In genomic region chr7:48718731-48719387, GRCh38 we compare ENCODE assay signal across 23 cellular contexts.
A peak's percentile ranks its signal among the peaks of the same experiment; 100 is the strongest.
DNase-seq lines count a peak whose midpoint lies in the region; ATAC-seq, FAIRE-seq and TF ChIP-seq lines count a peak whose summit lies in the region.
"Had no signal": no experiment of that assay in that cellular context is flagged by ENCODE, and none has a peak within 500 bp of the region (broad histone marks: within the 10 kb centered on the region; RNA-seq: fewer than 3 reads in every experiment).

No MANE protein-coding gene starts in this region.

- H2BK15ac ChIP-seq in H1 (ENCODE audit: low read length), result no peak overlapping the region

- no peak overlapping the region for H3K4ac ChIP-seq in H1 (replicated peaks; ENCODE audit: insufficient read length, low read depth, low read length)

- peak overlapping the region; percentile 53; the same call in 1 of the 2 replicates for H2AFZ ChIP-seq in H1 (ENCODE audit: low read length)

- H3K4me3 Mint-ChIP-seq in MCF 10A (ENCODE audit: unreplicated experiment), result no peak overlapping the region
- no peak overlapping the region for H3K4me3 Mint-ChIP-seq in T-cell
- H3K4me3 Mint-ChIP-seq in nephron progenitor cell, result no peak overlapping the region
- H3K4me3 Mint-ChIP-seq: CD4-positive, CD25-positive, alpha-beta regulatory T cell; stimulated activated memory B cell treated with anti-CD40 and anti-IgM and Interleukin-4, amounts not matched to agents 10 μg/mL and 1 μg/mL and 100 μg/mL, for 72 hours had no signal

- H3K27ac Mint-ChIP-seq in MCF 10A (ENCODE audit: low read depth, unreplicated experiment), result no peak overlapping the region
- H3K27ac Mint-ChIP-seq in T-cell, result no peak overlapping the region
- no peak overlapping the region for H3K27ac Mint-ChIP-seq in nephron progenitor cell
- H3K27ac Mint-ChIP-seq: CD4-positive, CD25-positive, alpha-beta regulatory T cell; stimulated activated memory B cell treated with anti-CD40 and anti-IgM and Interleukin-4, amounts not matched to agents 10 μg/mL and 1 μg/mL and 100 μg/mL, for 72 hours had no signal

- no peak overlapping the region for H2BK20ac ChIP-seq in H1 (ENCODE audit: low read length)

- H3K27me3 Mint-ChIP-seq in MCF 10A (ENCODE audit: insufficient read depth, unreplicated experiment) (peaks cover 36% of the 10 kb centered on the region), T-cell (no peaks in the 10 kb centered on the region), nephron progenitor cell (ENCODE audit: low read depth, poor library complexity) (peaks cover 3% of the 10 kb centered on the region)
- H3K27me3 Mint-ChIP-seq: CD4-positive, CD25-positive, alpha-beta regulatory T cell; stimulated activated memory B cell treated with anti-CD40 and anti-IgM and Interleukin-4, amounts not matched to agents 10 μg/mL and 1 μg/mL and 100 μg/mL, for 72 hours had no signal

- H3K9ac ChIP-seq in H1 (replicated peaks in 1 of 4; ENCODE audit: extremely low read depth in 1 of 4, low read depth in 3 of 4, low read length in 3 of 4), result no peak overlapping the region

- H3K36me3 Mint-ChIP-seq in MCF 10A (ENCODE audit: insufficient read depth, unreplicated experiment) (no peaks in the 10 kb centered on the region), T-cell (no peaks in the 10 kb centered on the region), nephron progenitor cell (ENCODE audit: low read depth) (no peaks in the 10 kb centered on the region)
- H3K36me3 Mint-ChIP-seq: CD4-positive, CD25-positive, alpha-beta regulatory T cell; stimulated activated memory B cell treated with anti-CD40 and anti-IgM and Interleukin-4, amounts not matched to agents 10 μg/mL and 1 μg/mL and 100 μg/mL, for 72 hours had no signal

- H3K9me3 Mint-ChIP-seq in MCF 10A (ENCODE audit: unreplicated experiment) (no peaks in the 10 kb centered on the region), T-cell (peaks cover 0 to 5% (median 0%) of the 10 kb centered on the region in 3 donors), nephron progenitor cell (no peaks in the 10 kb centered on the region)

- H3K4me1 ChIP-seq in breast epithelium (no peaks in the 10 kb centered on the region), H1 (replicated peaks in 1 of 4; ENCODE audit: control insufficient read depth in 3 of 4, insufficient read depth in 4 of 4, low read length in 3 of 4) (peaks cover 0 to 7% (median 0%) of the 10 kb centered on the region in 4 experiments; a peak in 1 of 7 replicates)
- H3K4me1 ChIP-seq: left lung, thyroid gland had no signal

- no peaks in the 10 kb centered on the region for H3K79me1 ChIP-seq in H1 (ENCODE audit: low read depth, low read length)

- no peak for TF ChIP-seq EP300 in H1 (IDR thresholded peaks at IDR 0.05; ENCODE audit: borderline replicate concordance in 1 of 2, low read depth in 2 of 2, low read length in 2 of 2)

- H3K79me2 ChIP-seq in H1 (ENCODE audit: control insufficient read depth in 1 of 2, insufficient read depth in 2 of 2, low read length in 2 of 2), result no peaks in the 10 kb centered on the region

- no peaks in the 10 kb centered on the region for H3K23me2 ChIP-seq in H1 (ENCODE audit: low read depth, low read length)

- H4K8ac ChIP-seq in H1 (ENCODE audit: extremely low read depth, insufficient read depth, low read length), result no peak overlapping the region

- no peak overlapping the region for H4K5ac ChIP-seq in H1 (ENCODE audit: insufficient read length, low read depth, low read length)

- no peak overlapping the region for H3K4me2 ChIP-seq in H1 (ENCODE audit: insufficient read depth in 1 of 2, low read depth in 2 of 2, low read length in 2 of 2)

- no peak for TF ChIP-seq CTCF in MCF 10A (IDR thresholded peaks at IDR 0.05; ENCODE audit: unreplicated experiment)
- TF ChIP-seq CTCF in breast epithelium (IDR thresholded peaks at IDR 0.05), result no peak
- TF ChIP-seq CTCF in H1 (IDR thresholded peaks at IDR 0.05; ENCODE audit: control extremely low read depth in 1 of 3, insufficient read depth in 1 of 3, low read depth in 1 of 3, low read length in 3 of 3), result no peak
- no peak for TF ChIP-seq CTCF in nephron progenitor cell (IDR thresholded peaks at IDR 0.05)

- POLR2A ChIA-PET in MCF 10A (lab: Yijun Ruan, JAX), result no interaction called here
- POLR2A ChIA-PET in H1 (lab: Charles Lee; ENCODE audit: partially characterized antibody), result no interaction called here
- POLR2A ChIA-PET in T-cell (lab: Charles Lee), result no interaction called here

- H4K91ac ChIP-seq in H1 (replicated peaks; ENCODE audit: insufficient read length, low read length), result no peak overlapping the region

- H3K27me3 ChIP-seq in breast epithelium (no peaks in the 10 kb centered on the region), H1 (replicated peaks in 1 of 4; ENCODE audit: control insufficient read depth in 3 of 4, extremely low read depth in 1 of 4, insufficient read depth in 3 of 4, low read length in 3 of 4) (no peaks in the 10 kb centered on the region)
- H3K27me3 ChIP-seq: left lung, thyroid gland had no signal

- ATAC-seq in T-cell (replicated peaks in 1 of 4) (no peak), HG03460 (IDR thresholded peaks at IDR 0.05; ENCODE audit: unreplicated experiment) (no peak)
- ATAC-seq: HepG2; left lung; right cardiac atrium; stimulated activated memory B cell treated with anti-CD40 and anti-IgM and Interleukin-4, amounts not matched to agents 10 μg/mL and 1 μg/mL and 100 μg/mL, for 72 hours had no signal

- H2BK120ac ChIP-seq in H1 (replicated peaks; ENCODE audit: low read depth, low read length), result no peak overlapping the region

- intact Hi-C loops in MCF 10A (cut with micrococcal nuclease), result no loop called here
- intact Hi-C loops in breast epithelium (cut with DNase I; ENCODE audit: low total_unique reads), result no loop called here

- no peak overlapping the region for H2BK12ac ChIP-seq in H1 (ENCODE audit: low read depth, low read length)

- no peak for FAIRE-seq in H1 (lab: Jason Lieb, UNC)
- FAIRE-seq: HepG2 had no signal

- CTCF ChIA-PET in MCF 10A (lab: Yijun Ruan, JAX), result interaction anchor here (0.6 kb wide), 1 partner anchor 118 kb away, joined by 4 read pairs; no protein-coding TSS in a partner anchor
- CTCF ChIA-PET in H1 (lab: Charles Lee; ENCODE audit: partially characterized antibody), result no interaction called here
- CTCF ChIA-PET in T-cell (lab: Charles Lee), result no interaction called here

- H3K56ac ChIP-seq in H1 (replicated peaks; ENCODE audit: insufficient read length, low read depth, low read length), result no peak overlapping the region

- H3K27ac ChIP-seq in breast epithelium, result no peak overlapping the region
- H3K27ac ChIP-seq in H1 (ENCODE audit: low read depth, low read length), result no peak overlapping the region
- H3K27ac ChIP-seq: left lung, thyroid gland had no signal

- no peak overlapping the region for H3K14ac ChIP-seq in H1 (ENCODE audit: insufficient read length)

- H3K36me3 ChIP-seq in breast epithelium, result no peaks in the 10 kb centered on the region
- H3K36me3 ChIP-seq in H1 (ENCODE audit: control insufficient read depth in 2 of 4, insufficient read depth in 4 of 4, low read length in 3 of 4), result no peaks in the 10 kb centered on the region
- H3K36me3 ChIP-seq: left lung, thyroid gland had no signal

- H3K4me3 ChIP-seq in breast epithelium (no peak overlapping the region), H1 (ENCODE audit: extremely low read depth in 1 of 4, insufficient read depth in 2 of 4, low read depth in 3 of 4, low read length in 4 of 4) (no peak overlapping the region)
- H3K4me3 ChIP-seq: left lung, thyroid gland had no signal

- H4K20me1 ChIP-seq in H1 (replicated peaks in 1 of 2; ENCODE audit: control insufficient read depth in 1 of 2, insufficient read depth in 2 of 2, low read length in 2 of 2), result no peaks in the 10 kb centered on the region

- DNase-seq in MCF 10A (ENCODE audit: unreplicated experiment) (peak; percentile 44), breast epithelium (ENCODE audit: low spot score in 2 of 2) (no peak), NCI-H69 (lab: John Stamatoyannopoulos, UW) (peak; percentile 57), H1 (ENCODE audit: low read depth in 1 of 2, low spot score in 2 of 2) (no peak), T-cell (no peak), nephron progenitor cell (no peak)
- no peak for DNase-seq in stimulated activated CD4-positive, alpha-beta T cell treated with anti-CD3 and anti-CD28 coated beads, Interleukin-1b, Interleukin-23, amount 100 ng/mL, for 48 hours
- DNase-seq: ACHN; activated CD4-positive, alpha-beta T cell treated with anti-CD3 and anti-CD28 coated beads, Interleukin-2, amount 50 U/mL, for 1 hour; activated CD8-positive, alpha-beta memory T cell treated with anti-CD3 and anti-CD28 coated beads, Interleukin-2, amount 50 U/mL, for 48 hours; anterior cingulate cortex; CD4-positive, CD25-positive, alpha-beta regulatory T cell; left lung; MM.1S; NCI-H2107; occipital lobe; right cardiac atrium; RPMI8226; stimulated activated CD4-positive, alpha-beta T cell treated with anti-CD3 and anti-CD28 coated beads, Interleukin-15, amount 100 ng/mL, for 24 hours; thyroid gland had no signal

- H3K9me3 ChIP-seq in breast epithelium (no peaks in the 10 kb centered on the region), H1 (ENCODE audit: insufficient read depth in 2 of 2, low read depth in 1 of 2, low read length in 1 of 2) (no peaks in the 10 kb centered on the region)
- H3K9me3 ChIP-seq: left lung, thyroid gland had no signal

- no peaks in the 10 kb centered on the region for H3K4me1 Mint-ChIP-seq in MCF 10A (ENCODE audit: insufficient read depth, unreplicated experiment)
- H3K4me1 Mint-ChIP-seq in T-cell, result no peaks in the 10 kb centered on the region
- H3K4me1 Mint-ChIP-seq in nephron progenitor cell, result no peaks in the 10 kb centered on the region
- H3K4me1 Mint-ChIP-seq: CD4-positive, CD25-positive, alpha-beta regulatory T cell; stimulated activated memory B cell treated with anti-CD40 and anti-IgM and Interleukin-4, amounts not matched to agents 10 μg/mL and 1 μg/mL and 100 μg/mL, for 72 hours had no signal

- H3K18ac ChIP-seq in H1 (ENCODE audit: extremely low read depth, low read length), result no peak overlapping the region

- 70% methylated on average over 2 of the region's 2 CpGs; no CpG with 5 or more reads in 1 of the 2 experiments for WGBS in H1 (ENCODE audit: extremely low coverage in 1 of 2, insufficient coverage in 1 of 2, insufficient read length in 1 of 2, insufficient replicate concordance in 2 of 2, low coverage in 1 of 2, low lambda C conversion rate in 2 of 2, missing lambda C conversion rate in 1 of 2), 2 experiments

- TF ChIP-seq RAD21 in H1 (IDR thresholded peaks at IDR 0.05 in 1 of 2, conservative IDR thresholded peaks at IDR 0.05 in 1 of 2; ENCODE audit: low read depth in 2 of 2, low read length in 2 of 2), result no peak

- no peak overlapping the region for H2BK5ac ChIP-seq in H1 (ENCODE audit: low read depth, low read length)

- H3K23ac ChIP-seq in H1 (ENCODE audit: insufficient read length), result no peak overlapping the region

- H2AK5ac ChIP-seq in H1 (ENCODE audit: low read depth, low read length), result no peak overlapping the region

- TF ChIP-seq POLR2A in breast epithelium (IDR thresholded peaks at IDR 0.05) (no peak), H1 (IDR thresholded peaks at IDR 0.05; ENCODE audit: control extremely low read depth in 1 of 2, low read depth in 2 of 2, low read length in 2 of 2) (no peak)

- BruUV-seq in MCF 10A (replicated peaks; lab: Mats Ljungman, UMichigan), result no TSS peak

TF ChIP-seq in H1, 55 proteins besides CTCF, POLR2A, EP300 and RAD21 (continues in another document):
- TF ChIP-seq SAP30 (IDR thresholded peaks at IDR 0.05; ENCODE audit: insufficient read depth, insufficient replicate concordance, low read length) (no peak), RBBP5 (IDR thresholded peaks at IDR 0.05; ENCODE audit: borderline replicate concordance, low read depth, low read length) (no peak)

Comparison
In these comparisons a context has a peak if more than half of its experiments do, and no peak if none do; other contexts are left out.
1. DNase-seq: peak in MCF 10A (single experiment) and NCI-H69 (single experiment); none in breast epithelium (0 of 2), H1 (0 of 2), T-cell (0 of 34), stimulated activated CD4-positive, alpha-beta T cell treated with anti-CD3 and anti-CD28 coated beads, Interleukin-1b, Interleukin-23, amount 100 ng/mL, for 48 hours (single experiment) and nephron progenitor cell (single experiment).